ENCODE assay signal across 1 cellular context in the genomic region with DNA sequence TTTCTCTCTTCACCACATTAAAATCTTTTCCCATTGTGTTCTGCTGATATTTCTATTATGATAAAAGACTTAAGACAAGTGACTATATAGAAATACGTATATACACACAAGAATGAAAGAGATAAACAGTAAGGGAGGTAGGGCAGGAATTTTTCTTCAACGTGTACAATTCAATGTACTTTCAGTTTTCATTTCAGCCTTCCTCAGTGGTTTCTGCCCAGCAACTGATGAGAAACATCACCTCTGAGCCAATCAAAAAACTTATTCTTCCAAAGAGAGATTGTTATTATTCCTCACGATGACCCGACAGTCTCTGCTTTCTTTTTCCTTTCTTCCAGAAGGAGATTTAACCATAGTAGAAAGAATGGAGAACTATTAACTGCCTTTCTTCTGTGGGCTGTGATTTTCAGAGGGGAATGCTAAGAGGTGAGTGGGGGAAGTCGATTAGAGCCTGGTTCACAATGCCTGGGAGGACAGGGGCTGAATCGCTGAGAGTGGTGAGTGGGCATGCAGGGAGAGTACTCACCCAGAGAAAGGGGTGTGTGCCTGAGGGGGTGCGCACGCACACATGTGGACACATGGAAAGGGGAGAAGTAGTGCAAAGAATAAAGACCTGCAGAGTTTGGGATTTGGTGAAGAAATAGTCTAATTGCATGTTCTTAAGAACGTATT.
TF ChIP-seq lines count a peak whose summit lies in the region.

A gene (plus strand): TSS at position 289 of the 672 bp plus-strand sequence. CDS start 3,289 bp downstream, outside the sequence.

TF ChIP-seq in SK-N-SH treated with all-trans-retinoic acid at 6 μM for 48 hours, 23 proteins besides CTCF, POLR2A, EP300 and RAD21 (continued from another document):
- TF ChIP-seq GLIS3 (CRISPR knock-in tag; IDR thresholded peaks at IDR 0.05) = no peak
- TF ChIP-seq, protein P1, sequence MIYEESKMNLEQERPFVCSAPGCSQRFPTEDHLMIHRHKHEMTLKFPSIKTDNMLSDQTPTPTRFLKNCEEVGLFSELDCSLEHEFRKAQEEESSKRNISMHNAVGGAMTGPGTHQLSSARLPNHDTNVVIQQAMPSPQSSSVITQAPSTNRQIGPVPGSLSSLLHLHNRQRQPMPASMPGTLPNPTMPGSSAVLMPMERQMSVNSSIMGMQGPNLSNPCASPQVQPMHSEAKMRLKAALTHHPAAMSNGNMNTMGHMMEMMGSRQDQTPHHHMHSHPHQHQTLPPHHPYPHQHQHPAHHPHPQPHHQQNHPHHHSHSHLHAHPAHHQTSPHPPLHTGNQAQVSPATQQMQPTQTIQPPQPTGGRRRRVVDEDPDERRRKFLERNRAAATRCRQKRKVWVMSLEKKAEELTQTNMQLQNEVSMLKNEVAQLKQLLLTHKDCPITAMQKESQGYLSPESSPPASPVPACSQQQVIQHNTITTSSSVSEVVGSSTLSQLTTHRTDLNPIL (CRISPR knock-in tag; IDR thresholded peaks at IDR 0.05; ENCODE audit: low read depth) = no peak
- TF ChIP-seq ZC3H10 (CRISPR knock-in tag; IDR thresholded peaks at IDR 0.05) = no peak
- no peak for TF ChIP-seq ARNTL (CRISPR knock-in tag; IDR thresholded peaks at IDR 0.05; ENCODE audit: borderline replicate concordance, low read depth)
